Comparison of ENCODE assay signal across 8 cellular contexts in the genomic region with DNA sequence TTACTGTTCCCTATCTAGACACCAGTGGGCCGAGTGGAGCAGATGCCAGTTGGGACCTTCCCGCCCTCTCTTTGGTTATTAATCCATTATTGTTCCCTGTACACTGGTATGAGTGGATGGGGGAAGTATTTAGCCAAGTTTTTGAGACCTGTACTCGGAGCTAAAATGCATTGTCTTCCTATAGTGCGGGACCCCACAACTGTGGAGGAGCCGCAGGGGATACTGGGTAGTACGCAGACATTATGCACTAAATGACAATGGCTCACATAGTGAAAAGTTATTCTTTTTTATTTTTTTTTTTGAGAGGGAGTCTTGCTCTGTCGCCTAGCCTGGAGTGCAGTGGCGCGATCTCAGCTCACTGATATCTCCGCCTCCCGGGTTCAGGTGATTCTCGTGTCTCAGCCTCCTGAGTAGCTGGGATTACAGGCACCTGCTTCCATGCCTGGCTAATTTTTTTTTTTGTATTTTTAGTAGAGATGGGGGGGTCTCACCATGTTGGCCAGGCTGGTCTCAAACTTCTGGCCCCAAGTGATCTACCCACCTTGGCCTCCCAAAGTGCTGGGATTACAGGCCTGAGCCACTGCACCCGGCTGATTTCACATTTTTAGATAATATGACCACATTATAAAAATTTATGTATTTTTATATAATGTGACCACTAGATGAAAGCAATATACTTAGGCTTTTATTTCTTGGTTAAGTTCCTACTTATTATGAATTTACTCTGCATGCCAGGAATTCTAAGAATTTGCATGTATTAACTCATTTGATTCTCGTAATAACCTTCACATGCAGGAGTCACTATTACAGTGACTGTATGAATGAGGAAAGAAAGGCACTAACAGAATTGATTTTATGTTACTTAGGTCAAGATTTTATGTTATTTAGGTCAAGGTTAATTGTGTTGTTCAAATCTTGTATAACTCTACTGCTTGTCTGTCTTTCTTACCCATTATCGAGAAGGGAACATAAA. TPM values are rescaled to one million over a fixed set of nuclear protein-coding genes. Genes with fewer than 3 reads are reported as not detected.
DNase-seq lines count a peak whose midpoint lies in the region; ATAC-seq, FAIRE-seq and TF ChIP-seq lines count a peak whose summit lies in the region.

No MANE protein-coding gene starts in this region.

- intact Hi-C loops in left lung (cut with DNase I), result loop anchor here in 1 of 2 donors (5.0 kb wide), 1 partner anchor 52 kb away; a partner anchor contains a TSS

- H3K9ac ChIP-seq in BLaER1 treated with 17β-estradiol and CSF1 and Interleukin-3, amounts not matched to agents 10 nM and 100 nM, result peak overlapping the region; percentile 77 to 90 (median 83)

- TF ChIP-seq CTCF in RWPE2 (IDR thresholded peaks at IDR 0.05; ENCODE audit: poor library complexity, severe bottlenecking), result no peak
- TF ChIP-seq CTCF in left lung (IDR thresholded peaks at IDR 0.05), result no peak

- H3K27ac ChIP-seq in BLaER1 treated with 17β-estradiol and CSF1 and Interleukin-3, amounts not matched to agents 10 nM and 100 nM, result peak overlapping the region; percentile 41 to 85 (median 83); a peak in 21 of 22 replicates
- H3K27ac ChIP-seq in RWPE2 (ENCODE audit: poor library complexity, severe bottlenecking) (peak overlapping the region; percentile 35), left lung (peak overlapping the region; percentile 66 to 90)

- peaks cover 0 to 8% (median 4%) of the 10 kb centered on the region in 11 experiments; a peak in 14 of 22 replicates for H3K9me3 ChIP-seq in BLaER1 treated with 17β-estradiol and CSF1 and Interleukin-3, amounts not matched to agents 10 nM and 100 nM (replicated peaks in 1 of 11)
- H3K9me3 ChIP-seq in RWPE2 (ENCODE audit: severe bottlenecking), result no peaks in the 10 kb centered on the region
- no peaks in the 10 kb centered on the region for H3K9me3 ChIP-seq in left lung

- FAIRE-seq in GM19239 (lab: Jason Lieb, UNC), result peak; percentile 26

- H3K36me3 ChIP-seq in BLaER1 treated with 17β-estradiol and CSF1 and Interleukin-3, amounts not matched to agents 10 nM and 100 nM, result peaks cover 0 to 20% (median 7%) of the 10 kb centered on the region in 11 experiments; a peak in 15 of 22 replicates
- H3K36me3 ChIP-seq in RWPE2 (ENCODE audit: low read depth) (no peaks in the 10 kb centered on the region; the same call in 1 of the 2 replicates), left lung (no peaks in the 10 kb centered on the region)

- ATAC-seq in RWPE2 (ENCODE audit: low read depth), result peak; percentile 4; the same call in 1 of the 3 replicates
- no peak for ATAC-seq in left lung
- no peak for ATAC-seq in HG03175 (IDR thresholded peaks at IDR 0.05; ENCODE audit: unreplicated experiment)
- no peak for ATAC-seq in HG03135 (IDR thresholded peaks at IDR 0.05; ENCODE audit: unreplicated experiment)

- peaks cover 40 to 63% (median 52%) of the 10 kb centered on the region in 10 experiments for H3K4me1 ChIP-seq in BLaER1 treated with 17β-estradiol and CSF1 and Interleukin-3, amounts not matched to agents 10 nM and 100 nM
- H3K4me1 ChIP-seq in RWPE2 (ENCODE audit: insufficient read depth, poor library complexity, severe bottlenecking) (peaks cover 22% of the 10 kb centered on the region), left lung (peaks cover 26 to 76% of the 10 kb centered on the region in 2 donors)

- peak overlapping the region; percentile 84 to 96 (median 92) for H3K4me2 ChIP-seq in BLaER1 treated with 17β-estradiol and CSF1 and Interleukin-3, amounts not matched to agents 10 nM and 100 nM

- H3K27me3 ChIP-seq in BLaER1 treated with 17β-estradiol and CSF1 and Interleukin-3, amounts not matched to agents 10 nM and 100 nM, result no peaks in the 10 kb centered on the region
- H3K27me3 ChIP-seq in RWPE2 (ENCODE audit: insufficient read depth, poor library complexity, severe bottlenecking), result no peaks in the 10 kb centered on the region
- no peaks in the 10 kb centered on the region for H3K27me3 ChIP-seq in left lung

- no peaks in the 10 kb centered on the region for H4K20me1 ChIP-seq in BLaER1 treated with 17β-estradiol and CSF1 and Interleukin-3, amounts not matched to agents 10 nM and 100 nM

- H3K4me3 ChIP-seq in BLaER1 treated with 17β-estradiol and CSF1 and Interleukin-3, amounts not matched to agents 10 nM and 100 nM, result peak overlapping the region; percentile 54 to 84 (median 74)
- peak overlapping the region; percentile 44 for H3K4me3 ChIP-seq in RWPE2 (ENCODE audit: severe bottlenecking)
- peak overlapping the region; percentile 16 to 56 for H3K4me3 ChIP-seq in left lung

- DNase-seq in GM19239 (ENCODE audit: insufficient read length, low spot score) (no peak), RWPE2 (ENCODE audit: low spot score) (no peak), left lung (no peak), 8988T (no peak), GM19238 (ENCODE audit: insufficient read length, low spot score) (no peak)

RNA-seq across cellular contexts. Expression of a gene that starts 25.9 kb away (rescaled TPM):
- total RNA-seq in left lung, result 10 to 100 TPM; 26.3 to 40.4 TPM

RNA-seq across cellular contexts. Expression of a gene that starts 51.5 kb away (rescaled TPM):
- 10 to 100 TPM; 30.3 to 31.5 TPM for total RNA-seq in left lung
